ENCODE assay signal across 1 cellular context in the genomic region with DNA sequence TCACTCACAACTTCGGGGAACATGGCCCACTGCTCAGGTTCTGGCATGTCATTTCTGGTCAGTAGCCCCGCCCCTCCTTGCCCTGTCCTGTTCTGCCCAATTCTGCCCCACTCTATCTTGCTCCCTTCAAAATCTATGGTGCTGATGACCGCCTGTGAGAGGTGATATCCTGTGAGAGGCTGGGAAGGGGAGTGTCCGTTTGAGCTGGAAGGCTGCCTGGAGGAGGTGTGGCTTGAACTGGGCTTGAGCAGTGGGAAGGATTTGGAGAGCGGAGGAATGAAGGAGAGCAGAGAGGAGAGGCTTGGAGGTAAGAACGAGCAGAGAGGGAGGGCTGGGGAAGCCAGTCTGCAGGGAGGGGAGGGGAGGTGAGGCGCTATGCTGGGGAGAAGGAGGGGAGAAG.
TF ChIP-seq lines count a peak whose summit lies in the region.

No MANE protein-coding gene starts in this region.

TF ChIP-seq in IMR-90, 13 proteins besides CTCF, POLR2A, EP300 and RAD21:
- TF ChIP-seq BHLHE40 (IDR thresholded peaks at IDR 0.05; ENCODE audit: low read depth, low read length) (no peak), CEBPB (IDR thresholded peaks at IDR 0.05; ENCODE audit: low read depth, low read length) (no peak), MAZ (IDR thresholded peaks at IDR 0.05; ENCODE audit: borderline replicate concordance, low read depth, low read length) (no peak), MAFK (IDR thresholded peaks at IDR 0.05; ENCODE audit: low read depth, low read length) (no peak), SMC3 (IDR thresholded peaks at IDR 0.05; ENCODE audit: low read depth, low read length) (no peak), CHD1 (IDR thresholded peaks at IDR 0.05; ENCODE audit: low read depth, low read length) (no peak), RCOR1 (IDR thresholded peaks at IDR 0.05; ENCODE audit: insufficient replicate concordance, low read length) (no peak), FOS (IDR thresholded peaks at IDR 0.05; ENCODE audit: low read depth, low read length) (no peak), MXI1 (IDR thresholded peaks at IDR 0.05; ENCODE audit: borderline replicate concordance, low read depth, low read length) (no peak), RFX5 (IDR thresholded peaks at IDR 0.05; ENCODE audit: low read depth, low read length) (no peak), NFE2L2 (IDR thresholded peaks at IDR 0.05; ENCODE audit: low read depth, low read length) (no peak)
- TF ChIP-seq, protein P1, sequence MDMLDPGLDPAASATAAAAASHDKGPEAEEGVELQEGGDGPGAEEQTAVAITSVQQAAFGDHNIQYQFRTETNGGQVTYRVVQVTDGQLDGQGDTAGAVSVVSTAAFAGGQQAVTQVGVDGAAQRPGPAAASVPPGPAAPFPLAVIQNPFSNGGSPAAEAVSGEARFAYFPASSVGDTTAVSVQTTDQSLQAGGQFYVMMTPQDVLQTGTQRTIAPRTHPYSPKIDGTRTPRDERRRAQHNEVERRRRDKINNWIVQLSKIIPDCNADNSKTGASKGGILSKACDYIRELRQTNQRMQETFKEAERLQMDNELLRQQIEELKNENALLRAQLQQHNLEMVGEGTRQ (IDR thresholded peaks at IDR 0.05; ENCODE audit: low read depth, low read length), result no peak
- TF ChIP-seq, protein P2, sequence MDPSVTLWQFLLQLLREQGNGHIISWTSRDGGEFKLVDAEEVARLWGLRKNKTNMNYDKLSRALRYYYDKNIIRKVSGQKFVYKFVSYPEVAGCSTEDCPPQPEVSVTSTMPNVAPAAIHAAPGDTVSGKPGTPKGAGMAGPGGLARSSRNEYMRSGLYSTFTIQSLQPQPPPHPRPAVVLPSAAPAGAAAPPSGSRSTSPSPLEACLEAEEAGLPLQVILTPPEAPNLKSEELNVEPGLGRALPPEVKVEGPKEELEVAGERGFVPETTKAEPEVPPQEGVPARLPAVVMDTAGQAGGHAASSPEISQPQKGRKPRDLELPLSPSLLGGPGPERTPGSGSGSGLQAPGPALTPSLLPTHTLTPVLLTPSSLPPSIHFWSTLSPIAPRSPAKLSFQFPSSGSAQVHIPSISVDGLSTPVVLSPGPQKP (IDR thresholded peaks at IDR 0.05; ENCODE audit: borderline replicate concordance, low read depth, low read length), result no peak
